In genomic region chr12:122614839-122615238, GRCh38 we compare ENCODE assay signal across 14 cellular contexts.
"Had no signal": no experiment of that assay in that cellular context is flagged by ENCODE, and none has a peak within 500 bp of the region (broad histone marks: within the 10 kb centered on the region; RNA-seq: fewer than 3 reads in every experiment).

No MANE protein-coding gene starts in this region.

- H3K4me3 ChIP-seq: breast epithelium, left ventricle myocardium inferior, prostate gland, right lobe of liver, spleen, upper lobe of right lung had no signal

- H3K36me3 ChIP-seq: breast epithelium, prostate gland had no signal

- DNase-seq: activated CD4-positive, alpha-beta T cell treated with anti-CD3 and anti-CD28 coated beads, Interleukin-2, amount 10 ng/mL, durations not matched to agents 24 days and 14 days; activated CD8-positive, alpha-beta memory T cell treated with anti-CD3 and anti-CD28 coated beads for 24 hours; dermis blood vessel endothelial cell; islet precursor cell; left ventricle myocardium inferior; occipital lobe; right lobe of liver; spleen; stimulated activated CD4-positive, alpha-beta T cell treated with anti-CD3 and anti-CD28 coated beads, Interleukin-1b, Interleukin-23, amount 100 ng/mL, for 48 hours; stimulated activated naive CD4-positive, alpha-beta T cell; substantia nigra; upper lobe of right lung had no signal

- H3K4me1 ChIP-seq: breast epithelium, left ventricle myocardium inferior, prostate gland, right lobe of liver, spleen, upper lobe of right lung had no signal

- H3K9me3 ChIP-seq: breast epithelium, left ventricle myocardium inferior, prostate gland, right lobe of liver, spleen, upper lobe of right lung had no signal

- H3K27me3 ChIP-seq: breast epithelium, right lobe of liver, spleen, upper lobe of right lung had no signal

- H3K27ac ChIP-seq: breast epithelium, left ventricle myocardium inferior, right lobe of liver, spleen, upper lobe of right lung had no signal
